ENCODE assay signal across 11 cellular contexts in the genomic region with DNA sequence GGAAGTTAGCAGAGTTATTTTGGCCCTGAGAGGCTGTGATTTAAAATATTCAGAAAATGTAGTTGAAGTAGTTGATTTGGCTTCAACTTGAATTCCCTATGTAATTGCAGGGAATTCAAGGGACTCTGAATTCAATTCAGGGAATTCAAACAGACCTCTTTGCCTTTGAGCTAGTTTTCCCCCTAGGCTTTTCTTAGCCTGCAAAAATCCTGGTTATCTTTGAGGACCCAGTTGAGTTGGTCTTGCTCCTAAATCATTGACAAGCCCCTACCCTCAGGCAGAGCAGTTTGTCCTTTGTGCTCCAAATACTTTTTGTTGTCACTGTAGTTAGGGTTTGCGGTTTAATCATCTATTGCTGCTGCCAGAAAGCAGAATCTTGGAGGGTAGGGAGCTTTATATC.
"Had no signal": no experiment of that assay in that cellular context is flagged by ENCODE, and none has a peak within 500 bp of the region (broad histone marks: within the 10 kb centered on the region; RNA-seq: fewer than 3 reads in every experiment).

No MANE protein-coding gene starts in this region.

- H3K9ac ChIP-seq: parathyroid adenoma had no signal

- H3K27me3 Mint-ChIP-seq: activated T-helper 17 cell treated with anti-CD3 and anti-CD28 coated beads, Interleukin-2, amount 50 U/mL, for 72 hours; naive thymus-derived CD4-positive, alpha-beta T cell had no signal

- ATAC-seq: activated T-helper 17 cell treated with anti-CD3 and anti-CD28 coated beads, Interleukin-2, amount 50 U/mL, for 72 hours; lower lobe of right lung; naive thymus-derived CD4-positive, alpha-beta T cell had no signal

- H3K4me3 ChIP-seq: esophagus squamous epithelium, lower lobe of right lung had no signal

- H3K9me3 ChIP-seq: esophagus squamous epithelium, lower lobe of right lung had no signal

- H3K27me3 ChIP-seq: esophagus squamous epithelium had no signal

- H3K4me1 Mint-ChIP-seq: activated T-helper 17 cell treated with anti-CD3 and anti-CD28 coated beads, Interleukin-2, amount 50 U/mL, for 72 hours had no signal

- H3K4me3 Mint-ChIP-seq: activated T-helper 17 cell treated with anti-CD3 and anti-CD28 coated beads, Interleukin-2, amount 50 U/mL, for 72 hours; naive thymus-derived CD4-positive, alpha-beta T cell had no signal

- H3K4me1 ChIP-seq: esophagus squamous epithelium, lower lobe of right lung, parathyroid adenoma had no signal

- H3K79me2 ChIP-seq: parathyroid adenoma had no signal

- H3K27ac ChIP-seq: esophagus squamous epithelium, lower lobe of right lung, parathyroid adenoma had no signal

- H2AFZ ChIP-seq: parathyroid adenoma had no signal

- DNase-seq: activated CD4-positive, alpha-beta T cell treated with anti-CD3 and anti-CD28 coated beads for 1 hour; activated CD4-positive, alpha-beta T cell treated with anti-CD3 and anti-CD28 coated beads, Interleukin-2, amount 50 U/mL, for 4 hours; activated naive CD4-positive, alpha-beta T cell treated with Interleukin-2 at 50 U/mL for 16 hours; esophagus squamous epithelium; lower lobe of right lung; midbrain; naive thymus-derived CD4-positive, alpha-beta T cell; stimulated activated CD4-positive, alpha-beta T cell treated with anti-CD3 and anti-CD28 coated beads, Interleukin-12 subunit alpha, Interleukin-12 subunit beta, amount 100 ng/mL, for 4 hours; stimulated activated CD4-positive, alpha-beta T cell treated with anti-CD3 and anti-CD28 coated beads, Interleukin-2, amount 100 ng/mL, for 24 hours had no signal

- H3K27ac Mint-ChIP-seq: activated T-helper 17 cell treated with anti-CD3 and anti-CD28 coated beads, Interleukin-2, amount 50 U/mL, for 72 hours; naive thymus-derived CD4-positive, alpha-beta T cell had no signal

- H3K36me3 ChIP-seq: esophagus squamous epithelium, lower lobe of right lung had no signal
